ENCODE assay signal across 9 cellular contexts in genomic region chr1:210448293-210448892, GRCh38.
A peak's percentile ranks its signal among the peaks of the same experiment; 100 is the strongest.
DNase-seq lines count a peak whose midpoint lies in the region; ATAC-seq and TF ChIP-seq lines count a peak whose summit lies in the region.
"Had no signal": no experiment of that assay in that cellular context is flagged by ENCODE, and none has a peak within 500 bp of the region (broad histone marks: within the 10 kb centered on the region; RNA-seq: fewer than 3 reads in every experiment).

No MANE protein-coding gene starts in this region.

- no peak overlapping the region for H3K4me3 Mint-ChIP-seq in mesothelial cell of epicardium
- H3K4me3 Mint-ChIP-seq: CD8-positive, alpha-beta memory T cell had no signal

- no peak overlapping the region for H3K4me3 ChIP-seq in Jurkat, Clone E6-1 (ENCODE audit: low read length)
- no peak overlapping the region for H3K4me3 ChIP-seq in OCI-LY7 (ENCODE audit: low read depth, low read length, poor library complexity, severe bottlenecking)

- no peaks in the 10 kb centered on the region for H3K79me2 ChIP-seq in OCI-LY7 (ENCODE audit: insufficient read depth, low read depth, low read length)

- H4K20me1 ChIP-seq in OCI-LY7 (ENCODE audit: insufficient read depth, low read length): no peaks in the 10 kb centered on the region

- no peaks in the 10 kb centered on the region for H3K9me3 ChIP-seq in OCI-LY7 (ENCODE audit: low read length)

- H3K36me3 ChIP-seq in OCI-LY7 (ENCODE audit: insufficient read depth, low read length): no peaks in the 10 kb centered on the region

- POLR2A ChIA-PET in OCI-LY7 (lab: Charles Lee): interaction anchor here (0.6 to 0.7 kb wide), 2 partner anchors 35 to 1973 kb away, joined by 3 read pairs; no protein-coding TSS in a partner anchor

- ATAC-seq in omental fat pad (ENCODE audit: low FRiP score): no peak

- peaks cover 4% of the 10 kb centered on the region for H3K36me3 Mint-ChIP-seq in mesothelial cell of epicardium

- H3K4me1 Mint-ChIP-seq in mesothelial cell of epicardium: no peaks in the 10 kb centered on the region

- peak; percentile 25 to 39 for DNase-seq in activated CD4-positive, alpha-beta T cell treated with anti-CD3 and anti-CD28 coated beads for 4 hours
- no peak for DNase-seq in activated CD4-positive, alpha-beta T cell treated with anti-CD3 and anti-CD28 coated beads for 1 hour
- DNase-seq in Jurkat, Clone E6-1 (ENCODE audit: low read depth, low spot score): peak; percentile 62
- peak; percentile 10 for DNase-seq in OCI-LY7 (ENCODE audit: low spot score)
- DNase-seq in dermis blood vessel endothelial cell: peak; percentile 72
- no peak for DNase-seq in mesothelial cell of epicardium (ENCODE audit: low spot score in 2 of 2, unreplicated experiment in 2 of 2)
- no peak for DNase-seq in omental fat pad (ENCODE audit: low spot score)
- no peak for DNase-seq in NK-92 (lab: John Stamatoyannopoulos, UW; ENCODE audit: unreplicated experiment)

- H3K9me2 ChIP-seq in OCI-LY7 (ENCODE audit: insufficient read depth, low read length): no peaks in the 10 kb centered on the region

- intact Hi-C loops in OCI-LY7 (cut with micrococcal nuclease; ENCODE audit: unreplicated experiment): loop anchor here (5.0 kb wide), 1 partner anchor 684 kb away; the partner anchor contains the start of gene KCNH1

- no peaks in the 10 kb centered on the region for H3K9me3 Mint-ChIP-seq in mesothelial cell of epicardium
- H3K9me3 Mint-ChIP-seq: CD8-positive, alpha-beta memory T cell had no signal

- no peak overlapping the region for H3K27ac Mint-ChIP-seq in mesothelial cell of epicardium

- H3K4me1 ChIP-seq in OCI-LY7 (ENCODE audit: insufficient read depth, low read length, poor library complexity, severe bottlenecking): no peaks in the 10 kb centered on the region

- H3K27me3 Mint-ChIP-seq in mesothelial cell of epicardium (ENCODE audit: low read depth): peaks cover 6% of the 10 kb centered on the region

- no peak overlapping the region for H3K4me2 ChIP-seq in OCI-LY7 (ENCODE audit: low read length)

- CTCF ChIA-PET in OCI-LY7 (lab: Charles Lee; ENCODE audit: unreplicated experiment): no interaction called here

- no peak overlapping the region for H2AFZ ChIP-seq in OCI-LY7 (ENCODE audit: low read length)

- no TSS peak for BruUV-seq in OCI-LY7 (replicated peaks; lab: Mats Ljungman, UMichigan)

- TF ChIP-seq CTCF in OCI-LY7 (conservative IDR thresholded peaks at IDR 0.05; ENCODE audit: low read length) (peak; percentile 73), mesothelial cell of epicardium (IDR thresholded peaks at IDR 0.05; ENCODE audit: unreplicated experiment) (peak; percentile 58), omental fat pad (IDR thresholded peaks at IDR 0.05) (peak in 1 of 3 donors; percentile 35)

- no peak overlapping the region for H3K27ac ChIP-seq in OCI-LY7 (ENCODE audit: low read depth, low read length, poor library complexity, severe bottlenecking)

Comparison
In these comparisons a context has a peak if more than half of its experiments do, and no peak if none do; other contexts are left out.
1. DNase-seq: peak in activated CD4-positive, alpha-beta T cell treated with anti-CD3 and anti-CD28 coated beads for 4 hours (2 of 2), Jurkat, Clone E6-1 (single experiment), OCI-LY7 (single experiment) and dermis blood vessel endothelial cell (single experiment); none in activated CD4-positive, alpha-beta T cell treated with anti-CD3 and anti-CD28 coated beads for 1 hour (single experiment), mesothelial cell of epicardium (0 of 2), omental fat pad (single experiment) and NK-92 (single experiment).